ENCODE assay signal across 22 cellular contexts in genomic region chr6:36865835-36866234, GRCh38. TPM values are rescaled to one million over a fixed set of nuclear protein-coding genes. Genes with fewer than 3 reads are reported as not detected.
DNase-seq lines count a peak whose midpoint lies in the region; ATAC-seq lines count a peak whose summit lies in the region.
"Had no signal": no experiment of that assay in that cellular context is flagged by ENCODE, and none has a peak within 500 bp of the region (broad histone marks: within the 10 kb centered on the region; RNA-seq: fewer than 3 reads in every experiment).

No MANE protein-coding gene starts in this region.

- POLR2A ChIA-PET in activated CD4-positive, alpha-beta memory T cell treated with anti-CD3 and anti-CD28 coated beads for 36 hours (lab: Charles Lee): interaction anchor here (1.5 kb wide), 1 partner anchor 9 kb away, joined by 5 read pairs; the partner anchor contains the start of gene PPIL1

- H3K36me3 Mint-ChIP-seq in activated naive CD4-positive, alpha-beta T cell treated with anti-CD3 and anti-CD28 coated beads, Interleukin-2, amount 50 U/mL, for 72 hours: peaks cover 47 to 59% of the 10 kb centered on the region in 2 donors
- peaks cover 64% of the 10 kb centered on the region for H3K36me3 Mint-ChIP-seq in activated CD4-positive, alpha-beta memory T cell treated with anti-CD3 and anti-CD28 coated beads for 36 hours
- peaks cover 39% of the 10 kb centered on the region for H3K36me3 Mint-ChIP-seq in natural killer cell treated with Interleukin-12 subunit alpha and Interleukin-12 subunit beta and Interleukin-15 and Interleukin-18, amount 100 ng/mL, for 72 hours

- DNase-seq in activated naive CD4-positive, alpha-beta T cell treated with anti-CD3 and anti-CD28 coated beads, Interleukin-2, amount 50 U/mL, for 72 hours (ENCODE audit: low spot score in 2 of 2): no peak
- DNase-seq in activated naive CD4-positive, alpha-beta T cell treated with Interleukin-2 at 50 U/mL for 16 hours: no peak
- DNase-seq in NCI-H146 (lab: John Stamatoyannopoulos, UW) (peak; percentile 53), left ventricle myocardium superior (no peak), caudate nucleus (lab: John Stamatoyannopoulos, UW) (no peak), DMS 273 (lab: John Stamatoyannopoulos, UW; ENCODE audit: unreplicated experiment) (no peak)
- no peak for DNase-seq in activated CD4-positive, alpha-beta memory T cell treated with anti-CD3 and anti-CD28 coated beads for 36 hours
- no peak for DNase-seq in natural killer cell treated with Interleukin-12 subunit alpha and Interleukin-12 subunit beta and Interleukin-15 and Interleukin-18, amount 100 ng/mL, for 72 hours (ENCODE audit: low spot score)
- DNase-seq: dorsolateral prefrontal cortex; H9; mesendoderm; NCI-H1048; NCI-H2107; PC-3; SHP77; small intestine; stimulated activated CD4-positive, alpha-beta T cell treated with anti-CD3 and anti-CD28 coated beads, Interleukin-2, amount 100 ng/mL, for 24 hours; SW 1271; upper lobe of right lung had no signal

- H3K27ac Mint-ChIP-seq in activated naive CD4-positive, alpha-beta T cell treated with anti-CD3 and anti-CD28 coated beads, Interleukin-2, amount 50 U/mL, for 72 hours: peak overlapping the region; percentile 45 to 88
- H3K27ac Mint-ChIP-seq in activated CD4-positive, alpha-beta memory T cell treated with anti-CD3 and anti-CD28 coated beads for 36 hours: peak overlapping the region; percentile 15
- H3K27ac Mint-ChIP-seq in natural killer cell treated with Interleukin-12 subunit alpha and Interleukin-12 subunit beta and Interleukin-15 and Interleukin-18, amount 100 ng/mL, for 72 hours: no peak overlapping the region

- no peaks in the 10 kb centered on the region for H3K9me3 Mint-ChIP-seq in activated naive CD4-positive, alpha-beta T cell treated with anti-CD3 and anti-CD28 coated beads, Interleukin-2, amount 50 U/mL, for 72 hours
- H3K9me3 Mint-ChIP-seq in activated CD4-positive, alpha-beta memory T cell treated with anti-CD3 and anti-CD28 coated beads for 36 hours: no peaks in the 10 kb centered on the region
- H3K9me3 Mint-ChIP-seq in natural killer cell treated with Interleukin-12 subunit alpha and Interleukin-12 subunit beta and Interleukin-15 and Interleukin-18, amount 100 ng/mL, for 72 hours: no peaks in the 10 kb centered on the region
- H3K9me3 Mint-ChIP-seq: central memory CD8-positive, alpha-beta T cell; H9 had no signal

- no peak for ATAC-seq in activated naive CD4-positive, alpha-beta T cell treated with anti-CD3 and anti-CD28 coated beads, Interleukin-2, amount 50 U/mL, for 72 hours
- peak; percentile 16 for ATAC-seq in left ventricle myocardium superior
- no peak for ATAC-seq in natural killer cell treated with Interleukin-12 subunit alpha and Interleukin-12 subunit beta and Interleukin-15 and Interleukin-18, amount 100 ng/mL, for 72 hours
- ATAC-seq: PC-3, upper lobe of right lung had no signal

- intact Hi-C loops in activated CD4-positive, alpha-beta memory T cell treated with anti-CD3 and anti-CD28 coated beads for 36 hours (cut with micrococcal nuclease): no loop called here
- intact Hi-C loops in left ventricle myocardium superior (cut with micrococcal nuclease): no loop called here

- no peak overlapping the region for H3K4me3 Mint-ChIP-seq in activated CD4-positive, alpha-beta memory T cell treated with anti-CD3 and anti-CD28 coated beads for 36 hours
- H3K4me3 Mint-ChIP-seq in natural killer cell treated with Interleukin-12 subunit alpha and Interleukin-12 subunit beta and Interleukin-15 and Interleukin-18, amount 100 ng/mL, for 72 hours: no peak overlapping the region
- H3K4me3 Mint-ChIP-seq: central memory CD8-positive, alpha-beta T cell; H9 had no signal

- H3K27ac ChIP-seq in caudate nucleus (ENCODE audit: low read depth, low read length): no peak overlapping the region
- H3K27ac ChIP-seq: dorsolateral prefrontal cortex, upper lobe of right lung had no signal

- CTCF ChIA-PET in activated CD4-positive, alpha-beta memory T cell treated with anti-CD3 and anti-CD28 coated beads for 36 hours (lab: Charles Lee): interaction anchor here (0.7 to 5.1 kb wide), 5 partner anchors 10 to 152 kb away, joined by 3 to 41 read pairs (median 3); partner anchors contain the start of gene C6orf89

- H3K27me3 Mint-ChIP-seq in activated CD4-positive, alpha-beta memory T cell treated with anti-CD3 and anti-CD28 coated beads for 36 hours: no peaks in the 10 kb centered on the region
- no peaks in the 10 kb centered on the region for H3K27me3 Mint-ChIP-seq in natural killer cell treated with Interleukin-12 subunit alpha and Interleukin-12 subunit beta and Interleukin-15 and Interleukin-18, amount 100 ng/mL, for 72 hours
- H3K27me3 Mint-ChIP-seq: central memory CD8-positive, alpha-beta T cell had no signal

- peaks cover 69% of the 10 kb centered on the region for H3K4me1 Mint-ChIP-seq in activated CD4-positive, alpha-beta memory T cell treated with anti-CD3 and anti-CD28 coated beads for 36 hours (ENCODE audit: low read depth)
- peaks cover 39 to 52% of the 10 kb centered on the region in 2 donors for H3K4me1 Mint-ChIP-seq in natural killer cell treated with Interleukin-12 subunit alpha and Interleukin-12 subunit beta and Interleukin-15 and Interleukin-18, amount 100 ng/mL, for 72 hours (ENCODE audit: low read depth in 2 of 2)

RNA-seq across cellular contexts. Expression of gene PPIL1, which starts 8.8 kb away (rescaled TPM):
- total RNA-seq in activated naive CD4-positive, alpha-beta T cell treated with anti-CD3 and anti-CD28 coated beads, Interleukin-2, amount 50 U/mL, for 72 hours: 10 to 100 TPM; 23.4 to 44.3 TPM
- total RNA-seq in activated CD4-positive, alpha-beta memory T cell treated with anti-CD3 and anti-CD28 coated beads for 36 hours: 10 to 100 TPM; 38.5 to 40.6 TPM
- 60.3 TPM for total RNA-seq in left ventricle myocardium superior
- 10 to 100 TPM; 30.3 to 40.8 TPM for total RNA-seq in natural killer cell treated with Interleukin-12 subunit alpha and Interleukin-12 subunit beta and Interleukin-15 and Interleukin-18, amount 100 ng/mL, for 72 hours

RNA-seq across cellular contexts. Expression of gene C6orf89, which starts 19.9 kb away (rescaled TPM):
- 10 to 100 TPM; 31.6 to 31.9 TPM for total RNA-seq in activated naive CD4-positive, alpha-beta T cell treated with anti-CD3 and anti-CD28 coated beads, Interleukin-2, amount 50 U/mL, for 72 hours
- total RNA-seq in activated CD4-positive, alpha-beta memory T cell treated with anti-CD3 and anti-CD28 coated beads for 36 hours: 10 to 100 TPM; 29.2 to 29.8 TPM
- total RNA-seq in left ventricle myocardium superior: 76.6 TPM
- 10 to 100 TPM; 40.4 to 44.4 TPM for total RNA-seq in natural killer cell treated with Interleukin-12 subunit alpha and Interleukin-12 subunit beta and Interleukin-15 and Interleukin-18, amount 100 ng/mL, for 72 hours

RNA-seq across cellular contexts. Expression of gene CPNE5, which starts 26.6 kb away (rescaled TPM):
- total RNA-seq in activated naive CD4-positive, alpha-beta T cell treated with anti-CD3 and anti-CD28 coated beads, Interleukin-2, amount 50 U/mL, for 72 hours: 1 to 10 TPM in 1 of 2 donors, under 1 TPM in 1; 0.25 to 3.0 TPM
- total RNA-seq in activated CD4-positive, alpha-beta memory T cell treated with anti-CD3 and anti-CD28 coated beads for 36 hours: 1 to 10 TPM; 1.5 to 1.8 TPM
- 20.4 TPM for total RNA-seq in left ventricle myocardium superior
- total RNA-seq in natural killer cell treated with Interleukin-12 subunit alpha and Interleukin-12 subunit beta and Interleukin-15 and Interleukin-18, amount 100 ng/mL, for 72 hours: 1 to 10 TPM; 2.9 to 4.0 TPM
- total RNA-seq: LHCN-M2, osteoblast, PC-3 had no signal

Comparison
In these comparisons a context has a peak if more than half of its experiments do, and no peak if none do; other contexts are left out.
1. H3K27ac Mint-ChIP-seq: peak in activated naive CD4-positive, alpha-beta T cell treated with anti-CD3 and anti-CD28 coated beads, Interleukin-2, amount 50 U/mL, for 72 hours (2 of 2) and activated CD4-positive, alpha-beta memory T cell treated with anti-CD3 and anti-CD28 coated beads for 36 hours (single experiment); none in natural killer cell treated with Interleukin-12 subunit alpha and Interleukin-12 subunit beta and Interleukin-15 and Interleukin-18, amount 100 ng/mL, for 72 hours (0 of 2).